ENCODE assay signal across 1 cellular context in the genomic region with DNA sequence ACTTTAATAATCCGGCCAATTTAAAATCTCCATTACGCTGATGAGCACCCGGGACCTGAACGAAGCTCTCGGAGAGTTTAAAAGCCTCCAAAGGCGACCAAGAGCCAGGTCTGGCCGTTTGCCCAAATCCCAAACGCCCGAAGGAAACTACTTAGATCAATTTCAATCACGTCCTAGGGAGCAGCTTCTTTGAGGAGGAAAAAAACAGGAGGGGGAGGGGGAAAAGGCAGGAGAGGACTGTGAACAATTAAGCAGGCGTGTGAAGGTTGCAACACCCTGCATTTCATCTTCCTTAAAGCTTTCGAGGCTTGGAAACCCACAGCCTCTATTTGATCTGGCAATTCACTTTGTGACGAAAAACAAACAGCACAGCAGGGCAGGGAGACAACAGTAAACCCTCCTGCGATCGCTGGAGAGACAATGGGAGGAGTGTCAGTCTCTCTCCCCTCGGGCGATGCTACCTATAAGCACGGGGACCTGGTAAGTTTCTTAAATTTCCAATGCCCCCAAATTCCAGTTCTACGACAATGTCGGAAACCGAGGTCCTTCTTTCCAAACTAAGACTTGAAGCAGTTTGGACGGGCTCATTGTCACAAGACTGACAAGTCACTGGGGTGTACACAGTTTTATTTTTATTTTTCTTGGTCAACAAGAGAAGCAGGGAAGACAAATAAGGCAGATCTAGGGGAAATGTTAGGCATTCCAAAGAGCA.
A peak's percentile ranks its signal among the peaks of the same experiment; 100 is the strongest.
TF ChIP-seq lines count a peak whose summit lies in the region.

No MANE protein-coding gene starts in this region.

TF ChIP-seq in HEK293, 187 proteins besides CTCF, POLR2A, EP300 and RAD21 (continued from another document and continues in another):
- TF ChIP-seq, protein P1, sequence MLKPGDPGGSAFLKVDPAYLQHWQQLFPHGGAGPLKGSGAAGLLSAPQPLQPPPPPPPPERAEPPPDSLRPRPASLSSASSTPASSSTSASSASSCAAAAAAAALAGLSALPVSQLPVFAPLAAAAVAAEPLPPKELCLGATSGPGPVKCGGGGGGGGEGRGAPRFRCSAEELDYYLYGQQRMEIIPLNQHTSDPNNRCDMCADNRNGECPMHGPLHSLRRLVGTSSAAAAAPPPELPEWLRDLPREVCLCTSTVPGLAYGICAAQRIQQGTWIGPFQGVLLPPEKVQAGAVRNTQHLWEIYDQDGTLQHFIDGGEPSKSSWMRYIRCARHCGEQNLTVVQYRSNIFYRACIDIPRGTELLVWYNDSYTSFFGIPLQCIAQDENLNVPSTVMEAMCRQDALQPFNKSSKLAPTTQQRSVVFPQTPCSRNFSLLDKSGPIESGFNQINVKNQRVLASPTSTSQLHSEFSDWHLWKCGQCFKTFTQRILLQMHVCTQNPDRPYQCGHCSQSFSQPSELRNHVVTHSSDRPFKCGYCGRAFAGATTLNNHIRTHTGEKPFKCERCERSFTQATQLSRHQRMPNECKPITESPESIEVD (tag by site-specific recombination; IDR thresholded peaks at IDR 0.05), result peak; percentile 90
- TF ChIP-seq ZBTB8A (tag by site-specific recombination; IDR thresholded peaks at IDR 0.05) (peak; percentile 80), ZFP41 (tag by site-specific recombination; IDR thresholded peaks at IDR 0.05; ENCODE audit: borderline replicate concordance) (no peak), RBAK (tag by site-specific recombination; IDR thresholded peaks at IDR 0.05) (no peak), ZNF621 (tag by site-specific recombination; IDR thresholded peaks at IDR 0.05) (no peak), ZNF112 (tag by site-specific recombination; IDR thresholded peaks at IDR 0.05) (no peak), ZNF133 (tag by site-specific recombination; IDR thresholded peaks at IDR 0.05) (no peak), ZNF140 (tag by site-specific recombination; IDR thresholded peaks at IDR 0.05) (no peak), ZNF221 (tag by site-specific recombination; IDR thresholded peaks at IDR 0.05; ENCODE audit: borderline replicate concordance) (no peak), SP2 (tag by site-specific recombination; IDR thresholded peaks at IDR 0.05) (no peak), ZNF175 (tag by site-specific recombination; IDR thresholded peaks at IDR 0.05) (no peak), KLF9 (tag by site-specific recombination; IDR thresholded peaks at IDR 0.05; ENCODE audit: low read depth) (peak; percentile 46; the same call in 1 of the 2 replicates), ZNF843 (tag by site-specific recombination; IDR thresholded peaks at IDR 0.05) (peak; percentile 88), ZNF571 (tag by site-specific recombination; IDR thresholded peaks at IDR 0.05) (no peak), ZNF610 (tag by site-specific recombination; IDR thresholded peaks at IDR 0.05; ENCODE audit: borderline replicate concordance) (peak; percentile 49; the same call in 1 of the 2 replicates), INSM2 (tag by site-specific recombination; IDR thresholded peaks at IDR 0.05) (no peak; the same call in 1 of the 2 replicates), ZXDB (tag by site-specific recombination; IDR thresholded peaks at IDR 0.05) (peak; percentile 75), ZNF585B (tag by site-specific recombination; IDR thresholded peaks at IDR 0.05) (no peak), ZNF335 (tag by site-specific recombination; conservative IDR thresholded peaks at IDR 0.05) (no peak), ZNF138 (tag by site-specific recombination; IDR thresholded peaks at IDR 0.05; ENCODE audit: borderline replicate concordance) (no peak), ZNF600 (tag by site-specific recombination; IDR thresholded peaks at IDR 0.05) (no peak), ZNF830 (tag by site-specific recombination; IDR thresholded peaks at IDR 0.05; ENCODE audit: low read depth) (no peak), ZFP69B (tag by site-specific recombination; IDR thresholded peaks at IDR 0.05) (0 out of 2 replicates have a peak, but pooled peaks have one; percentile 51), ZNF324 (tag by site-specific recombination; IDR thresholded peaks at IDR 0.05) (no peak), MZF1 (tag by site-specific recombination; IDR thresholded peaks at IDR 0.05; ENCODE audit: borderline replicate concordance) (peak; percentile 72; the same call in 1 of the 2 replicates), ZNF10 (tag by site-specific recombination; IDR thresholded peaks at IDR 0.05) (peak; percentile 63; the same call in 1 of the 2 replicates), ZFP37 (tag by site-specific recombination; IDR thresholded peaks at IDR 0.05) (no peak), ZNF664 (tag by site-specific recombination; IDR thresholded peaks at IDR 0.05) (0 out of 2 replicates have a peak, but pooled peaks have one; percentile 16), SCRT1 (tag by site-specific recombination; IDR thresholded peaks at IDR 0.05; ENCODE audit: borderline replicate concordance) (no peak), ZNF626 (tag by site-specific recombination; IDR thresholded peaks at IDR 0.05) (no peak), ZNF280D (tag by site-specific recombination; IDR thresholded peaks at IDR 0.05) (no peak), BCL11A (tag by site-specific recombination; IDR thresholded peaks at IDR 0.05; ENCODE audit: low read depth) (no peak), ZNF214 (tag by site-specific recombination; IDR thresholded peaks at IDR 0.05; ENCODE audit: borderline replicate concordance) (no peak), ZNF174 (tag by site-specific recombination; IDR thresholded peaks at IDR 0.05) (no peak), ZNF521 (tag by site-specific recombination; IDR thresholded peaks at IDR 0.05) (no peak), ZBTB17 (tag by site-specific recombination; IDR thresholded peaks at IDR 0.05) (no peak), ZBTB20 (tag by site-specific recombination; IDR thresholded peaks at IDR 0.05) (no peak), ZNF114 (tag by site-specific recombination; IDR thresholded peaks at IDR 0.05) (no peak), OSR2 (tag by site-specific recombination; IDR thresholded peaks at IDR 0.05) (peak; percentile 93), ZNF510 (tag by site-specific recombination; IDR thresholded peaks at IDR 0.05; ENCODE audit: insufficient replicate concordance) (no peak), ZNF660 (tag by site-specific recombination; IDR thresholded peaks at IDR 0.05) (no peak; the same call in 1 of the 2 replicates), ZSCAN18 (tag by site-specific recombination; IDR thresholded peaks at IDR 0.05) (no peak), YY1 (tag by site-specific recombination; IDR thresholded peaks at IDR 0.05) (no peak), ZNF658 (tag by site-specific recombination; IDR thresholded peaks at IDR 0.05) (no peak), TCF7L2 (IDR thresholded peaks at IDR 0.05; ENCODE audit: borderline replicate concordance, low read depth, low read length) (peak; percentile 95), GLIS2 (tag by site-specific recombination; IDR thresholded peaks at IDR 0.05) (0 out of 2 replicates have a peak, but pooled peaks have one; percentile 6), ZNF394 (tag by site-specific recombination; IDR thresholded peaks at IDR 0.05; ENCODE audit: borderline replicate concordance) (peak; percentile 52; the same call in 1 of the 2 replicates)
- TF ChIP-seq, protein P2, sequence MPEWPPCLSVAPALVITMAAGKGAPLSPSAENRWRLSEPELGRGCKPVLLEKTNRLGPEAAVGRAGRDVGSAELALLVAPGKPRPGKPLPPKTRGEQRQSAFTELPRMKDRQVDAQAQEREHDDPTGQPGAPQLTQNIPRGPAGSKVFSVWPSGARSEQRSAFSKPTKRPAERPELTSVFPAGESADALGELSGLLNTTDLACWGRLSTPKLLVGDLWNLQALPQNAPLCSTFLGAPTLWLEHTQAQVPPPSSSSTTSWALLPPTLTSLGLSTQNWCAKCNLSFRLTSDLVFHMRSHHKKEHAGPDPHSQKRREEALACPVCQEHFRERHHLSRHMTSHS (tag by site-specific recombination; IDR thresholded peaks at IDR 0.05), result peak; percentile 81
- TF ChIP-seq, protein P3, sequence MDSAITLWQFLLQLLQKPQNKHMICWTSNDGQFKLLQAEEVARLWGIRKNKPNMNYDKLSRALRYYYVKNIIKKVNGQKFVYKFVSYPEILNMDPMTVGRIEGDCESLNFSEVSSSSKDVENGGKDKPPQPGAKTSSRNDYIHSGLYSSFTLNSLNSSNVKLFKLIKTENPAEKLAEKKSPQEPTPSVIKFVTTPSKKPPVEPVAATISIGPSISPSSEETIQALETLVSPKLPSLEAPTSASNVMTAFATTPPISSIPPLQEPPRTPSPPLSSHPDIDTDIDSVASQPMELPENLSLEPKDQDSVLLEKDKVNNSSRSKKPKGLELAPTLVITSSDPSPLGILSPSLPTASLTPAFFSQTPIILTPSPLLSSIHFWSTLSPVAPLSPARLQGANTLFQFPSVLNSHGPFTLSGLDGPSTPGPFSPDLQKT (IDR thresholded peaks at IDR 0.05; ENCODE audit: borderline replicate concordance, low read depth, low read length), result no peak
- TF ChIP-seq, protein P4, sequence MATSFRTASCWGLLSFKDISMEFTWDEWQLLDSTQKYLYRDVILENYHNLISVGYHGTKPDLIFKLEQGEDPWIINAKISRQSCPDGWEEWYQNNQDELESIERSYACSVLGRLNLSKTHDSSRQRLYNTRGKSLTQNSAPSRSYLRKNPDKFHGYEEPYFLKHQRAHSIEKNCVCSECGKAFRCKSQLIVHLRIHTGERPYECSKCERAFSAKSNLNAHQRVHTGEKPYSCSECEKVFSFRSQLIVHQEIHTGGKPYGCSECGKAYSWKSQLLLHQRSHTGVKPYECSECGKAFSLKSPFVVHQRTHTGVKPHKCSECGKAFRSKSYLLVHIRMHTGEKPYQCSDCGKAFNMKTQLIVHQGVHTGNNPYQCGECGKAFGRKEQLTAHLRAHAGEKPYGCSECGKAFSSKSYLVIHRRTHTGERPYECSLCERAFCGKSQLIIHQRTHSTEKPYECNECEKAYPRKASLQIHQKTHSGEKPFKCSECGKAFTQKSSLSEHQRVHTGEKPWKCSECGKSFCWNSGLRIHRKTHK (tag by site-specific recombination; IDR thresholded peaks at IDR 0.05), result no peak
- TF ChIP-seq, protein P5, sequence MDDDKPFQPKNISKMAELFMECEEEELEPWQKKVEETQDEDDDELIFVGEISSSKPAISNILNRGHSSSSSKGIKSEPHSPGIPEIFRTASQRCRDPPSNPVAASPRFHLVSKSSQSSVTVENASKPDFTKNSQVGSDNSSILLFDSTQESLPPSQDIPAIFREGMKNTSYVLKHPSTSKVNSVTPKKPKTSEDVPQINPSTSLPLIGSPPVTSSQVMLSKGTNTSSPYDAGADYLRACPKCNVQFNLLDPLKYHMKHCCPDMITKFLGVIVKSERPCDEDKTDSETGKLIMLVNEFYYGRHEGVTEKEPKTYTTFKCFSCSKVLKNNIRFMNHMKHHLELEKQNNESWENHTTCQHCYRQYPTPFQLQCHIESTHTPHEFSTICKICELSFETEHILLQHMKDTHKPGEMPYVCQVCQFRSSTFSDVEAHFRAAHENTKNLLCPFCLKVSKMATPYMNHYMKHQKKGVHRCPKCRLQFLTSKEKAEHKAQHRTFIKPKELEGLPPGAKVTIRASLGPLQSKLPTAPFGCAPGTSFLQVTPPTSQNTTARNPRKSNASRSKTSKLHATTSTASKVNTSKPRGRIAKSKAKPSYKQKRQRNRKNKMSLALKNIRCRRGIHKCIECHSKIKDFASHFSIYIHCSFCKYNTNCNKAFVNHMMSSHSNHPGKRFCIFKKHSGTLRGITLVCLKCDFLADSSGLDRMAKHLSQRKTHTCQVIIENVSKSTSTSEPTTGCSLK (tag by site-specific recombination; IDR thresholded peaks at IDR 0.05), result no peak
- TF ChIP-seq, protein P6, sequence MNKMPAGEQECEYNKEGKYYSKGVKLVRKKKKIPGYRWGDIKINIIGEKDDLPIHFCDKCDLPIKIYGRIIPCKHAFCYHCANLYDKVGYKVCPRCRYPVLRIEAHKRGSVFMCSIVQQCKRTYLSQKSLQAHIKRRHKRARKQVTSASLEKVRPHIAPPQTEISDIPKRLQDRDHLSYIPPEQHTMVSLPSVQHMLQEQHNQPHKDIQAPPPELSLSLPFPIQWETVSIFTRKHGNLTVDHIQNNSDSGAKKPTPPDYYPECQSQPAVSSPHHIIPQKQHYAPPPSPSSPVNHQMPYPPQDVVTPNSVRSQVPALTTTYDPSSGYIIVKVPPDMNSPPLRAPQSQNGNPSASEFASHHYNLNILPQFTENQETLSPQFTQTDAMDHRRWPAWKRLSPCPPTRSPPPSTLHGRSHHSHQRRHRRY (tag by site-specific recombination; IDR thresholded peaks at IDR 0.05), result no peak
